In genomic region chr4:16106956-16107355, GRCh38 we compare ENCODE assay signal across 22 cellular contexts. TPM values are rescaled to one million over a fixed set of nuclear protein-coding genes. Genes with fewer than 3 reads are reported as not detected.
"Had no signal": no experiment of that assay in that cellular context is flagged by ENCODE, and none has a peak within 500 bp of the region (broad histone marks: within the 10 kb centered on the region; RNA-seq: fewer than 3 reads in every experiment).

No MANE protein-coding gene starts in this region.

- H3K4me3 ChIP-seq: K562 had no signal

- H3K4me3 Mint-ChIP-seq: IgD-negative memory B cell had no signal

- H3K9ac ChIP-seq: KMS-11 had no signal

- ATAC-seq: K562, SK-N-SH treated with all-trans-retinoic acid at 6 μM for 48 hours had no signal

- H3K27ac ChIP-seq: KMS-11, RWPE1 had no signal

- H3K36me3 Mint-ChIP-seq: IgD-negative memory B cell had no signal

- H3K4me2 ChIP-seq: KMS-11 had no signal

- H3K27ac Mint-ChIP-seq: IgD-negative memory B cell had no signal

- DNase-seq: Kasumi-1, MV-4-11, NCI-H1048, NCI-H1105, NCI-H1417, NCI-H1436 treated with DMSO at 0.1 percent for 48 hours, NCI-H1694 treated with DMSO at 0.1 percent for 48 hours, NCI-H1930, NCI-H2081, NCI-H2107, NCI-H2227 treated with DMSO at 0.1 percent for 48 hours, NCI-H524, NCI-H526 treated with DMSO at 0.1 percent for 48 hours, NCI-H774, SHP77 had no signal

- H3K4me1 Mint-ChIP-seq: IgD-negative memory B cell had no signal

RNA-seq across cellular contexts. Expression of gene PROM1, which starts 23.1 kb away (rescaled TPM):
- total RNA-seq: HT1080, K562, MCF 10A had no signal
- polyA plus RNA-seq: IgD-negative memory B cell had no signal
